Comparison of ENCODE assay signal across 11 cellular contexts in genomic region chr11:100910808-100911207, GRCh38.
DNase-seq lines count a peak whose midpoint lies in the region; ATAC-seq and TF ChIP-seq lines count a peak whose summit lies in the region.
"Had no signal": no experiment of that assay in that cellular context is flagged by ENCODE, and none has a peak within 500 bp of the region (broad histone marks: within the 10 kb centered on the region; RNA-seq: fewer than 3 reads in every experiment).

No MANE protein-coding gene starts in this region.

- H3K36me3 ChIP-seq in SJCRH30 (no peaks in the 10 kb centered on the region), SK-N-SH (replicated peaks in 1 of 2; ENCODE audit: control insufficient read depth in 1 of 2, insufficient read depth in 2 of 2, low read length in 1 of 2) (no peaks in the 10 kb centered on the region)

- no peak for TF ChIP-seq RAD21 in SK-N-SH (IDR thresholded peaks at IDR 0.05; ENCODE audit: low read length)

- H3K9me3 ChIP-seq in SJCRH30 (replicated peaks) (no peaks in the 10 kb centered on the region), SK-N-SH (no peaks in the 10 kb centered on the region)

- H3K27me3 ChIP-seq in SJCRH30 (no peaks in the 10 kb centered on the region), SK-N-SH (ENCODE audit: insufficient read depth) (peaks cover 10% of the 10 kb centered on the region)

- 14% methylated on average over 1 of the region's 1 CpG for WGBS in SK-N-SH (ENCODE audit: low lambda C conversion rate)

- peaks cover 8% of the 10 kb centered on the region; the same call in 1 of the 2 replicates for H3K4me1 ChIP-seq in SJCRH30
- H3K4me1 ChIP-seq in SK-N-SH (ENCODE audit: control insufficient read depth in 1 of 2, insufficient read depth in 2 of 2, low read depth in 1 of 2, low read length in 1 of 2): no peaks in the 10 kb centered on the region

- H3K79me2 ChIP-seq in SK-N-SH (ENCODE audit: insufficient read depth): no peaks in the 10 kb centered on the region

- H3K27ac Mint-ChIP-seq in activated B cell treated with CpG ODN at 0.5 μM for 24 hours: no peak overlapping the region

- no peaks in the 10 kb centered on the region for H3F3A ChIP-seq in SK-N-SH (replicated peaks; ENCODE audit: insufficient read depth)

- peaks cover 22% of the 10 kb centered on the region for H3K4me1 Mint-ChIP-seq in activated B cell treated with CpG ODN at 0.5 μM for 24 hours

- no peaks in the 10 kb centered on the region for H3K9me3 Mint-ChIP-seq in activated B cell treated with CpG ODN at 0.5 μM for 24 hours

- intact Hi-C loops in activated B cell treated with CpG ODN at 0.5 μM for 24 hours (cut with micrococcal nuclease): no loop called here

- no peak overlapping the region for H3K4me2 ChIP-seq in SK-N-SH
- H3K4me2 ChIP-seq: PC-9 had no signal

- H3K4me3 Mint-ChIP-seq in activated B cell treated with CpG ODN at 0.5 μM for 24 hours: no peak overlapping the region

- ATAC-seq in GM18858 (IDR thresholded peaks at IDR 0.05; ENCODE audit: unreplicated experiment) (peak; percentile 96), GM21526 (IDR thresholded peaks at IDR 0.05; ENCODE audit: low FRiP score, unreplicated experiment) (peak; percentile 96), HG03095 (IDR thresholded peaks at IDR 0.05; ENCODE audit: unreplicated experiment) (peak; percentile 85), activated B cell treated with CpG ODN at 0.5 μM for 24 hours (ENCODE audit: low read depth) (peak; percentile 49)
- ATAC-seq: left colon had no signal

- peaks cover 4% of the 10 kb centered on the region for H3K36me3 Mint-ChIP-seq in activated B cell treated with CpG ODN at 0.5 μM for 24 hours (ENCODE audit: low read depth)

- TF ChIP-seq CTCF in activated B cell treated with CpG ODN at 0.5 μM for 24 hours (IDR thresholded peaks at IDR 0.05) (no peak), SK-N-SH (IDR thresholded peaks at IDR 0.05) (no peak)

- POLR2A ChIA-PET in activated B cell treated with CpG ODN at 0.5 μM for 24 hours (lab: Charles Lee): no interaction called here
- POLR2A ChIA-PET in SK-N-SH (lab: Yijun Ruan, JAX): no interaction called here

- H3K4me3 ChIP-seq in SJCRH30 (no peak overlapping the region), SK-N-SH (ENCODE audit: low read depth in 2 of 2, low read length in 1 of 2) (no peak overlapping the region)
- H3K4me3 ChIP-seq: PC-9 had no signal

- no peaks in the 10 kb centered on the region for H3K9me2 ChIP-seq in SK-N-SH

- DNase-seq in activated B cell treated with CpG ODN at 0.5 μM for 24 hours (no peak), C1 segment of cervical spinal cord (lab: John Stamatoyannopoulos, UW) (no peak), SJCRH30 (no peak), NCI-H748 treated with DMSO at 0.1 percent for 48 hours (lab: John Stamatoyannopoulos, UW) (no peak), SK-N-SH (no peak)
- DNase-seq: left colon; PC-9; stimulated activated CD4-positive, alpha-beta T cell treated with anti-CD3 and anti-CD28 coated beads, Interleukin-15, amount 100 ng/mL, for 24 hours had no signal

- no peak overlapping the region for H3K9ac ChIP-seq in SK-N-SH

- H2AFZ ChIP-seq in SK-N-SH (ENCODE audit: low read depth): no peak overlapping the region
- H2AFZ ChIP-seq: PC-9 had no signal

- H3K27ac ChIP-seq in SJCRH30 (no peak overlapping the region), SK-N-SH (ENCODE audit: low read depth in 2 of 2, low read length in 1 of 2) (no peak overlapping the region)
- H3K27ac ChIP-seq: PC-9 had no signal

- CTCF ChIA-PET in activated B cell treated with CpG ODN at 0.5 μM for 24 hours (lab: Charles Lee) (interaction anchor here (1.8 kb wide), 1 partner anchor 334 kb away, joined by 4 read pairs; no protein-coding TSS in a partner anchor), SK-N-SH (lab: Yijun Ruan, JAX) (no interaction called here)

- H4K20me1 ChIP-seq in SK-N-SH (ENCODE audit: insufficient read depth): no peaks in the 10 kb centered on the region

- no peaks in the 10 kb centered on the region for H3K27me3 Mint-ChIP-seq in activated B cell treated with CpG ODN at 0.5 μM for 24 hours

- TF ChIP-seq EP300 in SK-N-SH (IDR thresholded peaks at IDR 0.05; ENCODE audit: borderline replicate concordance in 1 of 2, low read depth in 1 of 2, low read length in 1 of 2): no peak

TF ChIP-seq in SK-N-SH, 30 proteins besides CTCF, POLR2A, EP300 and RAD21:
- TF ChIP-seq TAF1 (IDR thresholded peaks at IDR 0.05; ENCODE audit: borderline replicate concordance, low read depth, low read length) (no peak), SMC3 (IDR thresholded peaks at IDR 0.05; ENCODE audit: low read depth, low read length) (no peak)
